In genomic region chr6:166167801-166168615, GRCh38 we compare ENCODE assay signal across 10 cellular contexts. TPM values are rescaled to one million over a fixed set of nuclear protein-coding genes. Genes with fewer than 3 reads are reported as not detected.
DNase-seq lines count a peak whose midpoint lies in the region; ATAC-seq, FAIRE-seq and TF ChIP-seq lines count a peak whose summit lies in the region.
"Had no signal": no experiment of that assay in that cellular context is flagged by ENCODE, and none has a peak within 500 bp of the region (broad histone marks: within the 10 kb centered on the region; RNA-seq: fewer than 3 reads in every experiment).

A gene with protein sequence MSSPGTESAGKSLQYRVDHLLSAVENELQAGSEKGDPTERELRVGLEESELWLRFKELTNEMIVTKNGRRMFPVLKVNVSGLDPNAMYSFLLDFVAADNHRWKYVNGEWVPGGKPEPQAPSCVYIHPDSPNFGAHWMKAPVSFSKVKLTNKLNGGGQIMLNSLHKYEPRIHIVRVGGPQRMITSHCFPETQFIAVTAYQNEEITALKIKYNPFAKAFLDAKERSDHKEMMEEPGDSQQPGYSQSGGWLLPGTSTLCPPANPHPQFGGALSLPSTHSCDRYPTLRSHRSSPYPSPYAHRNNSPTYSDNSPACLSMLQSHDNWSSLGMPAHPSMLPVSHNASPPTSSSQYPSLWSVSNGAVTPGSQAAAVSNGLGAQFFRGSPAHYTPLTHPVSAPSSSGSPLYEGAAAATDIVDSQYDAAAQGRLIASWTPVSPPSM (minus strand): TSS chr6:166167851. CDS start chr6:166167591, 260 bp downstream.

- intact Hi-C loops in sciatic nerve (cut with DNase I): no loop called here

- peak within 1 kb of the TSS; percentile 70 for H3K4me3 Mint-ChIP-seq in astrocyte (ENCODE audit: unreplicated experiment)
- H3K4me3 Mint-ChIP-seq in natural killer cell treated with Interleukin-12 subunit alpha and Interleukin-12 subunit beta and Interleukin-15 and Interleukin-18, amount 100 ng/mL, for 72 hours: peak within 1 kb of the TSS; percentile 28

- peak within 1 kb of the TSS; percentile 58 for H3K4me2 ChIP-seq in astrocyte (ENCODE audit: low read length)

- H3K9me3 ChIP-seq in astrocyte (ENCODE audit: insufficient read depth, low read depth, low read length): peaks cover 7% of the 10 kb centered on the region

- H3K36me3 Mint-ChIP-seq in astrocyte (ENCODE audit: low read depth, unreplicated experiment): no peaks in the 10 kb centered on the region
- H3K36me3 Mint-ChIP-seq in natural killer cell treated with Interleukin-12 subunit alpha and Interleukin-12 subunit beta and Interleukin-15 and Interleukin-18, amount 100 ng/mL, for 72 hours: no peaks in the 10 kb centered on the region

- no peak within 1 kb of the TSS for H2AFZ ChIP-seq in astrocyte (ENCODE audit: low read depth, low read length)

- no peak within 1 kb of the TSS for H3K27ac Mint-ChIP-seq in astrocyte (ENCODE audit: unreplicated experiment)
- H3K27ac Mint-ChIP-seq in natural killer cell treated with Interleukin-12 subunit alpha and Interleukin-12 subunit beta and Interleukin-15 and Interleukin-18, amount 100 ng/mL, for 72 hours: no peak within 1 kb of the TSS

- no peak within 1 kb of the TSS for H3K9ac ChIP-seq in astrocyte (ENCODE audit: low read length)

- peak; percentile 79 for ATAC-seq in HG02610 (IDR thresholded peaks at IDR 0.05; ENCODE audit: unreplicated experiment)
- ATAC-seq in natural killer cell treated with Interleukin-12 subunit alpha and Interleukin-12 subunit beta and Interleukin-15 and Interleukin-18, amount 100 ng/mL, for 72 hours: no peak
- no peak for ATAC-seq in GM18861 (IDR thresholded peaks at IDR 0.05; ENCODE audit: unreplicated experiment)
- no peak for ATAC-seq in sciatic nerve

- H3K27me3 Mint-ChIP-seq in astrocyte (ENCODE audit: low read depth, unreplicated experiment): peaks cover 62% of the 10 kb centered on the region
- H3K27me3 Mint-ChIP-seq in natural killer cell treated with Interleukin-12 subunit alpha and Interleukin-12 subunit beta and Interleukin-15 and Interleukin-18, amount 100 ng/mL, for 72 hours: peaks cover 46 to 59% of the 10 kb centered on the region in 2 donors

- TF ChIP-seq CTCF in astrocyte (IDR thresholded peaks at IDR 0.05; ENCODE audit: insufficient read depth, low read depth, low read length): no peak

- peaks cover 76% of the 10 kb centered on the region for H3K27me3 ChIP-seq in astrocyte (ENCODE audit: insufficient read depth, low read length)

- FAIRE-seq in astrocyte (lab: Jason Lieb, UNC): no peak

- no peaks in the 10 kb centered on the region for H3K79me2 ChIP-seq in astrocyte (ENCODE audit: insufficient read depth, low read length)

- no peaks in the 10 kb centered on the region for H3K4me1 ChIP-seq in astrocyte (ENCODE audit: insufficient read depth, low read length)

- peak within 1 kb of the TSS; percentile 5 for H3K4me3 ChIP-seq in astrocyte (ENCODE audit: insufficient read depth, low read depth, low read length)

- H3K27ac ChIP-seq in astrocyte (ENCODE audit: low read depth, low read length): no peak within 1 kb of the TSS

- no peaks in the 10 kb centered on the region for H3K36me3 ChIP-seq in astrocyte (ENCODE audit: insufficient read depth, low read length)

- peaks cover 4% of the 10 kb centered on the region for H3K4me1 Mint-ChIP-seq in astrocyte (ENCODE audit: low read depth, unreplicated experiment)
- H3K4me1 Mint-ChIP-seq in natural killer cell treated with Interleukin-12 subunit alpha and Interleukin-12 subunit beta and Interleukin-15 and Interleukin-18, amount 100 ng/mL, for 72 hours (ENCODE audit: low read depth in 2 of 2): peaks cover 5% of the 10 kb centered on the region in 2 donors

- H3K9me3 Mint-ChIP-seq in astrocyte (ENCODE audit: unreplicated experiment): peaks cover 5% of the 10 kb centered on the region
- no peaks in the 10 kb centered on the region for H3K9me3 Mint-ChIP-seq in natural killer cell treated with Interleukin-12 subunit alpha and Interleukin-12 subunit beta and Interleukin-15 and Interleukin-18, amount 100 ng/mL, for 72 hours

- DNase-seq in DMS53 (lab: John Stamatoyannopoulos, UW): peak; percentile 76
- no peak for DNase-seq in astrocyte (ENCODE audit: low read depth)
- no peak for DNase-seq in natural killer cell treated with Interleukin-12 subunit alpha and Interleukin-12 subunit beta and Interleukin-15 and Interleukin-18, amount 100 ng/mL, for 72 hours (ENCODE audit: low spot score)
- no peak for DNase-seq in NCI-H1417 treated with DMSO at 0.1 percent for 48 hours (lab: John Stamatoyannopoulos, UW)
- no peak for DNase-seq in central memory CD4-positive, alpha-beta T cell
- DNase-seq in sciatic nerve (ENCODE audit: low spot score): no peak
- DNase-seq: left cardiac atrium had no signal

- no peaks in the 10 kb centered on the region for H4K20me1 ChIP-seq in astrocyte (ENCODE audit: insufficient read depth, low read length)

RNA-seq across cellular contexts. Expression of the gene that starts here (rescaled TPM):
- not detected in 2 replicates for total RNA-seq in astrocyte
- total RNA-seq in natural killer cell treated with Interleukin-12 subunit alpha and Interleukin-12 subunit beta and Interleukin-15 and Interleukin-18, amount 100 ng/mL, for 72 hours: not detected
- total RNA-seq in sciatic nerve: not detected
- total RNA-seq: left cardiac atrium, subcutaneous adipose tissue had no signal
